In the genomic region with DNA sequence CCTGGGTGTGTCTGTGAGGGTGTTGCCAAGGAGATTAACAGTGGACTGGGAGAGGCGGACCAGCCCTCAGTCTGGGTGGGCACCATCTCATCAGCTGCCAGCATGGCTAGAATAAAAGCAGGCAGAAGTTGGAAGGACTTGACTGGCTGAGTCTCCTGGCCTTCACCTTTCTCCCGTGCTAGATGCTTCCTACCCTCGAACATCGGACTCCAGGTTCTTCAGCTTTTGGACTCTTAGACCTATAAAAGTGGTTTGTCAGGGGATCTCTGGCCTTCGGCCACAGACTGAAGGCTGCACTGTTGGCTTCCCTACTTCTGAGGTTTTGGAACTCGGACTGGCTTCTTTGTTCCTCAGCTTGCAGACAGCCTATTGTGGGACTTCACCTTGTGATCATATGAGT, we compare ENCODE assay signal across 20 cellular contexts. TPM values are rescaled to one million over a fixed set of nuclear protein-coding genes. Genes with fewer than 3 reads are reported as not detected.
DNase-seq lines count a peak whose midpoint lies in the region; ATAC-seq, FAIRE-seq and TF ChIP-seq lines count a peak whose summit lies in the region.
"Had no signal": no experiment of that assay in that cellular context is flagged by ENCODE, and none has a peak within 500 bp of the region (broad histone marks: within the 10 kb centered on the region; RNA-seq: fewer than 3 reads in every experiment).

No MANE protein-coding gene starts in this region.

- TF ChIP-seq CTCF in natural killer cell (IDR thresholded peaks at IDR 0.05): no peak

- peaks cover 13% of the 10 kb centered on the region for H3K36me3 Mint-ChIP-seq in activated CD4-positive, alpha-beta T cell treated with anti-CD3 and anti-CD28 coated beads, Interleukin-2, amount 10 ng/mL, durations not matched to agents 7 days and 5 days (ENCODE audit: low read depth)
- peaks cover 7% of the 10 kb centered on the region for H3K36me3 Mint-ChIP-seq in central memory CD8-positive, alpha-beta T cell (ENCODE audit: insufficient read depth)
- H3K36me3 Mint-ChIP-seq in natural killer cell: no peaks in the 10 kb centered on the region

- no peak overlapping the region for H3K27ac Mint-ChIP-seq in activated CD4-positive, alpha-beta T cell treated with anti-CD3 and anti-CD28 coated beads, Interleukin-2, amount 10 ng/mL, durations not matched to agents 7 days and 5 days
- no peak overlapping the region for H3K27ac Mint-ChIP-seq in central memory CD8-positive, alpha-beta T cell (ENCODE audit: low read depth)
- H3K27ac Mint-ChIP-seq in natural killer cell: peak overlapping the region in 1 of 2 donors; percentile 88
- H3K27ac Mint-ChIP-seq: activated CD8-positive, alpha-beta T cell treated with anti-CD3 and anti-CD28 coated beads, Interleukin-2, amount 10 ng/mL, durations not matched to agents 7 days and 5 days had no signal

- intact Hi-C loops in natural killer cell (cut with micrococcal nuclease): no loop called here

- TF ChIP-seq POLR2A in GM12892 (IDR thresholded peaks at IDR 0.05; ENCODE audit: low read depth, low read length): no peak

- CTCF ChIA-PET in activated CD4-positive, alpha-beta T cell treated with anti-CD3 and anti-CD28 coated beads, Interleukin-2, amount 10 ng/mL, durations not matched to agents 7 days and 5 days (lab: Charles Lee): interaction anchor here (1.5 kb wide), 1 partner anchor 16 kb away, joined by 5 read pairs; no protein-coding TSS in a partner anchor

- no peaks in the 10 kb centered on the region for H3K9me3 Mint-ChIP-seq in activated CD4-positive, alpha-beta T cell treated with anti-CD3 and anti-CD28 coated beads, Interleukin-2, amount 10 ng/mL, durations not matched to agents 7 days and 5 days
- H3K9me3 Mint-ChIP-seq in central memory CD8-positive, alpha-beta T cell: no peaks in the 10 kb centered on the region
- no peaks in the 10 kb centered on the region for H3K9me3 Mint-ChIP-seq in natural killer cell

- POLR2A ChIA-PET in activated CD4-positive, alpha-beta T cell treated with anti-CD3 and anti-CD28 coated beads, Interleukin-2, amount 10 ng/mL, durations not matched to agents 7 days and 5 days (lab: Charles Lee): no interaction called here

- peaks cover 38% of the 10 kb centered on the region for H3K4me1 Mint-ChIP-seq in activated CD4-positive, alpha-beta T cell treated with anti-CD3 and anti-CD28 coated beads, Interleukin-2, amount 10 ng/mL, durations not matched to agents 7 days and 5 days
- peaks cover 42% of the 10 kb centered on the region for H3K4me1 Mint-ChIP-seq in central memory CD8-positive, alpha-beta T cell
- peaks cover 25 to 39% of the 10 kb centered on the region in 2 donors for H3K4me1 Mint-ChIP-seq in natural killer cell

- no peak for DNase-seq in activated CD4-positive, alpha-beta T cell treated with anti-CD3 and anti-CD28 coated beads, Interleukin-2, amount 10 ng/mL, durations not matched to agents 7 days and 5 days
- no peak for DNase-seq in activated CD4-positive, alpha-beta T cell treated with anti-CD3 and anti-CD28 coated beads, Interleukin-2, amount 50 U/mL, for 4 hours
- no peak for DNase-seq in GM12892 (ENCODE audit: insufficient read length)
- DNase-seq in central memory CD8-positive, alpha-beta T cell (ENCODE audit: low spot score in 2 of 2): no peak
- no peak for DNase-seq in natural killer cell
- DNase-seq in activated gamma-delta T cell treated with Interleukin-2 at 50 U/mL for 16 hours: no peak
- DNase-seq: activated CD8-positive, alpha-beta T cell treated with anti-CD3 and anti-CD28 coated beads, Interleukin-2, amount 10 ng/mL, durations not matched to agents 7 days and 5 days; activated T-cell treated with anti-CD3 and anti-CD28 coated beads for 4 hours; COR-L47; NCI-H1417; occipital lobe; WERI-Rb-1 had no signal

- FAIRE-seq in GM12892 (lab: Jason Lieb, UNC): peak; percentile 46
- FAIRE-seq: GM12891, urothelium cell line had no signal

- H3K4me3 Mint-ChIP-seq in activated CD4-positive, alpha-beta T cell treated with anti-CD3 and anti-CD28 coated beads, Interleukin-2, amount 10 ng/mL, durations not matched to agents 7 days and 5 days: peak overlapping the region; percentile 100
- H3K4me3 Mint-ChIP-seq in central memory CD8-positive, alpha-beta T cell: peak overlapping the region; percentile 100
- H3K4me3 Mint-ChIP-seq in natural killer cell: peak overlapping the region; percentile 98

- ATAC-seq in central memory CD8-positive, alpha-beta T cell (replicated peaks; ENCODE audit: extremely low read depth, poor library complexity, severe bottlenecking): no peak
- ATAC-seq in natural killer cell (no peak), GM18909 (IDR thresholded peaks at IDR 0.05; ENCODE audit: poor library complexity, unreplicated experiment) (no peak), HG03342 (IDR thresholded peaks at IDR 0.05; ENCODE audit: unreplicated experiment) (no peak)
- ATAC-seq: activated CD8-positive, alpha-beta T cell treated with anti-CD3 and anti-CD28 coated beads, Interleukin-2, amount 10 ng/mL, durations not matched to agents 7 days and 5 days; Right ventricle myocardium inferior had no signal

- no peaks in the 10 kb centered on the region for H3K27me3 Mint-ChIP-seq in activated CD4-positive, alpha-beta T cell treated with anti-CD3 and anti-CD28 coated beads, Interleukin-2, amount 10 ng/mL, durations not matched to agents 7 days and 5 days
- H3K27me3 Mint-ChIP-seq in central memory CD8-positive, alpha-beta T cell: peaks cover 10% of the 10 kb centered on the region
- H3K27me3 Mint-ChIP-seq in natural killer cell (ENCODE audit: low read depth in 2 of 2): peaks cover 0 to 9% of the 10 kb centered on the region in 2 donors

RNA-seq across cellular contexts. Expression of a gene that starts 1.3 kb away (rescaled TPM):
- total RNA-seq in activated CD4-positive, alpha-beta T cell treated with anti-CD3 and anti-CD28 coated beads, Interleukin-2, amount 10 ng/mL, durations not matched to agents 7 days and 5 days: 10 to 100 TPM; 32.3 to 33.3 TPM
- polyA plus RNA-seq in GM12892 (2012; ENCODE audit: missing spikeins): 105 TPM
- 10 to 100 TPM; 32.7 to 41.1 (median 40.9) TPM for total RNA-seq in natural killer cell
- total RNA-seq: A172, NCI-H460, OCI-LY7 had no signal
